ENCODE assay signal across 8 cellular contexts in genomic region chr12:81759215-81759991, GRCh38. TPM values are rescaled to one million over a fixed set of nuclear protein-coding genes. Genes with fewer than 3 reads are reported as not detected.
DNase-seq lines count a peak whose midpoint lies in the region; ATAC-seq lines count a peak whose summit lies in the region.
"Had no signal": no experiment of that assay in that cellular context is flagged by ENCODE, and none has a peak within 500 bp of the region (broad histone marks: within the 10 kb centered on the region; RNA-seq: fewer than 3 reads in every experiment).

TSS of gene PPFIA2 (minus strand) at chr12:81759350.

- ATAC-seq in GM18517 (IDR thresholded peaks at IDR 0.05; ENCODE audit: unreplicated experiment), result no peak

- H3K9me3 ChIP-seq in HAP-1, result no peaks in the 10 kb centered on the region; the same call in 1 of the 2 replicates
- no peaks in the 10 kb centered on the region for H3K9me3 ChIP-seq in skeletal muscle tissue (ENCODE audit: control insufficient read depth in 3 of 3, low read length in 3 of 3)

- H3K9ac ChIP-seq in skeletal muscle tissue (ENCODE audit: low read depth in 1 of 3, low read length in 3 of 3), result peak within 1 kb of the TSS in 2 of 3 donors; percentile 45 to 50

- H3K27me3 ChIP-seq in HAP-1 (ENCODE audit: low read depth) (no peaks in the 10 kb centered on the region), skeletal muscle tissue (ENCODE audit: control insufficient read depth in 3 of 3, insufficient read depth in 3 of 3, low read length in 3 of 3) (peaks cover 12 to 17% (median 13%) of the 10 kb centered on the region in 3 donors)

- H3K4me3 ChIP-seq in HAP-1 (peak within 1 kb of the TSS; percentile 69), skeletal muscle tissue (ENCODE audit: low read length in 3 of 3) (peak within 1 kb of the TSS; percentile 60 to 65 (median 62))

- H3K4me1 ChIP-seq in HAP-1, result peaks cover 24% of the 10 kb centered on the region
- peaks cover 2 to 10% (median 7%) of the 10 kb centered on the region in 3 donors for H3K4me1 ChIP-seq in skeletal muscle tissue (ENCODE audit: control insufficient read depth in 3 of 3, insufficient read depth in 3 of 3, low read length in 3 of 3)

- H3K27ac ChIP-seq in caudate nucleus (ENCODE audit: low read depth, low read length), result peak within 1 kb of the TSS; percentile 76
- H3K27ac ChIP-seq in skeletal muscle tissue (ENCODE audit: low read depth, low read length), result no peak within 1 kb of the TSS

- DNase-seq in HAP-1 (ENCODE audit: low spot score in 2 of 2) (peak; percentile 89), NCI-H748 treated with DMSO at 0.1 percent for 48 hours (lab: John Stamatoyannopoulos, UW) (peak; percentile 82), caudate nucleus (lab: John Stamatoyannopoulos, UW) (peak in 57 of 61 donors; percentile 18 to 86 (median 60)), inferior parietal cortex (ENCODE audit: extremely low spot score) (peak; percentile 64), NOMO-1 treated with dmso at 0.1 percent for 144 hours (lab: John Stamatoyannopoulos, UW; ENCODE audit: unreplicated experiment) (no peak)

- in situ Hi-C loops in HAP-1 (cut with MboI; ENCODE audit: low sequenced_read_pairs), result no loop called here

- H3K36me3 ChIP-seq in HAP-1 (replicated peaks) (no peaks in the 10 kb centered on the region), skeletal muscle tissue (ENCODE audit: control insufficient read depth in 3 of 3, insufficient read depth in 3 of 3, low read length in 3 of 3) (no peaks in the 10 kb centered on the region)

RNA-seq across cellular contexts. Expression of gene PPFIA2, which starts in this region (rescaled TPM):
- total RNA-seq in skeletal muscle tissue, result 1.0 TPM
- total RNA-seq: T-helper 1 cell treated with Interleukin-12 subunit alpha and Interleukin-12 subunit beta and Interleukin-4 antibody, amounts not matched to agents 30 ng/mL and 1 ng/mL, for 36 hours had no signal
